ENCODE assay signal across 9 cellular contexts in the genomic region with DNA sequence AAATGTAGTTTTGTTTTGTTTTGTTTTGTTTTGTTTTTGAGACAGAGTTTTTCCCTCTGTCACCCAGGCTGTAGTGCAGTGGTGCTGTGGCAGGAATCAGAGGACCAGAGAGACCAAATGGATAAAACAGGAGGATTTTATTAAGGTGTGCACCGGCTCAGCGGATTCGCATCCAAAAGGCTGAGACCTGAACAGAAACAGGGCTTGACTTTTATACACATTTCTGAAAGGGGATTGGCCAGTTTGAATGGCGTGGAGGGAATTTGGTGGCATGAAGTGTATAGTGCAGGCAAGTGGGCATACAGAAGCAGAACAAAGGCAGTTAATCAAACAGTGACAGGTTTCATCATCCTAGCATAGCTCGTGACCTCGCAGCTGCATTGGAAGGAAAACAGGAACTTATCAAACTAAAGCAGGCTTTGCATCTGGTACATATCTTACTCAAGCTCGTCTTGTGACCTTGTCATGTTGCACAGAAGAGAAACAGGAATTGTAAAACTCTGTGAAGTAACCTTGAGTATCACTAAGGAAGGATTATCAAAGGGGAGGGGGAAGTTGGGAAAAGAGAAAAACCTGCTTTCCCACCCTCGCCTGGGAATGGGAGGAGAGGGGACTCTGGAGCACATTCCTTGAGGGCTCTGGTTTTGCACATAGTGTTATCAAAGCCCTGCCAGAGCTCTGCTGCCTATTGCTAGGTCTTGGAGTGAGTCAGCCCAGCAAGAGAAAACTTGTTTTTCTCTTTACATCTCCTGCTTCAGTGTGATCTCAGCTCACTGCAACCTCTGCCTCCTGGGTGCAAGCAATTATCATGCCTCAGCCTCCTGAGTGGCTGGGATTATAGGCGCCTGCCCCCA. TPM values are rescaled to one million over a fixed set of nuclear protein-coding genes. Genes with fewer than 3 reads are reported as not detected.
DNase-seq lines count a peak whose midpoint lies in the region; ATAC-seq, FAIRE-seq and TF ChIP-seq lines count a peak whose summit lies in the region.
"Had no signal": no experiment of that assay in that cellular context is flagged by ENCODE, and none has a peak within 500 bp of the region (broad histone marks: within the 10 kb centered on the region; RNA-seq: fewer than 3 reads in every experiment).

No MANE protein-coding gene starts in this region.

- peak; percentile 82 for ATAC-seq in activated B cell treated with CpG ODN at 0.5 μM for 24 hours (ENCODE audit: low read depth)
- ATAC-seq in stimulated activated effector memory CD8-positive, alpha-beta T cell treated with anti-CD3 and anti-CD28 coated beads, Interleukin-12 subunit alpha, Interleukin-12 subunit beta, amount 100 ng/mL, for 72 hours, result peak; percentile 36
- ATAC-seq in CD8-positive, alpha-beta T cell, result no peak
- ATAC-seq in activated T-helper 17 cell treated with anti-CD3 and anti-CD28 coated beads, Interleukin-2, amount 50 U/mL, for 72 hours (replicated peaks), result no peak
- ATAC-seq in HG03025 (IDR thresholded peaks at IDR 0.05; ENCODE audit: low FRiP score, unreplicated experiment), result no peak

- peak overlapping the region; percentile 72 for H3K27ac Mint-ChIP-seq in activated B cell treated with CpG ODN at 0.5 μM for 24 hours
- H3K27ac Mint-ChIP-seq in stimulated activated effector memory CD8-positive, alpha-beta T cell treated with anti-CD3 and anti-CD28 coated beads, Interleukin-12 subunit alpha, Interleukin-12 subunit beta, amount 100 ng/mL, for 72 hours, result no peak overlapping the region
- H3K27ac Mint-ChIP-seq in CD8-positive, alpha-beta T cell, result no peak overlapping the region
- H3K27ac Mint-ChIP-seq in activated T-helper 17 cell treated with anti-CD3 and anti-CD28 coated beads, Interleukin-2, amount 50 U/mL, for 72 hours, result no peak overlapping the region

- peak; percentile 20 for FAIRE-seq in HTR-8/SVneo (lab: Jason Lieb, UNC)

- H3K36me3 ChIP-seq in right atrium auricular region, result no peaks in the 10 kb centered on the region
- H3K36me3 ChIP-seq in CD8-positive, alpha-beta T cell (ENCODE audit: insufficient read depth, low read length), result no peaks in the 10 kb centered on the region
- H3K36me3 ChIP-seq: thoracic aorta had no signal

- intact Hi-C loops in activated B cell treated with CpG ODN at 0.5 μM for 24 hours (cut with micrococcal nuclease), result no loop called here
- intact Hi-C loops in CD8-positive, alpha-beta T cell (cut with DNase I, micrococcal nuclease), result no loop called here

- peaks cover 14% of the 10 kb centered on the region for H3K9me3 Mint-ChIP-seq in activated B cell treated with CpG ODN at 0.5 μM for 24 hours
- peaks cover 4% of the 10 kb centered on the region for H3K9me3 Mint-ChIP-seq in stimulated activated effector memory CD8-positive, alpha-beta T cell treated with anti-CD3 and anti-CD28 coated beads, Interleukin-12 subunit alpha, Interleukin-12 subunit beta, amount 100 ng/mL, for 72 hours
- H3K9me3 Mint-ChIP-seq in CD8-positive, alpha-beta T cell, result peaks cover 12% of the 10 kb centered on the region
- peaks cover 3% of the 10 kb centered on the region for H3K9me3 Mint-ChIP-seq in activated T-helper 17 cell treated with anti-CD3 and anti-CD28 coated beads, Interleukin-2, amount 50 U/mL, for 72 hours

- H3K27me3 Mint-ChIP-seq in activated B cell treated with CpG ODN at 0.5 μM for 24 hours, result no peaks in the 10 kb centered on the region
- H3K27me3 Mint-ChIP-seq in CD8-positive, alpha-beta T cell (ENCODE audit: low read depth), result peaks cover 8% of the 10 kb centered on the region
- peaks cover 4% of the 10 kb centered on the region for H3K27me3 Mint-ChIP-seq in activated T-helper 17 cell treated with anti-CD3 and anti-CD28 coated beads, Interleukin-2, amount 50 U/mL, for 72 hours

- peak overlapping the region; percentile 47 to 52 for H3K27ac ChIP-seq in right atrium auricular region
- H3K27ac ChIP-seq in CD8-positive, alpha-beta T cell (ENCODE audit: low read depth, low read length), result no peak overlapping the region
- H3K27ac ChIP-seq: thoracic aorta had no signal

- CTCF ChIA-PET in activated B cell treated with CpG ODN at 0.5 μM for 24 hours (lab: Charles Lee), result no interaction called here
- CTCF ChIA-PET in CD8-positive, alpha-beta T cell (lab: Charles Lee), result interaction anchor here (0.6 kb wide), 1 partner anchor 345 kb away, joined by 3 read pairs; no protein-coding TSS in a partner anchor

- H3K27me3 ChIP-seq in right atrium auricular region, result no peaks in the 10 kb centered on the region
- H3K27me3 ChIP-seq in CD8-positive, alpha-beta T cell (ENCODE audit: insufficient read depth, low read length), result no peaks in the 10 kb centered on the region

- peaks cover 4% of the 10 kb centered on the region in 2 donors for H3K9me3 ChIP-seq in right atrium auricular region
- H3K9me3 ChIP-seq in CD8-positive, alpha-beta T cell (ENCODE audit: low read length), result no peaks in the 10 kb centered on the region

- peak overlapping the region; percentile 20 for H3K4me3 Mint-ChIP-seq in activated B cell treated with CpG ODN at 0.5 μM for 24 hours
- H3K4me3 Mint-ChIP-seq in stimulated activated effector memory CD8-positive, alpha-beta T cell treated with anti-CD3 and anti-CD28 coated beads, Interleukin-12 subunit alpha, Interleukin-12 subunit beta, amount 100 ng/mL, for 72 hours, result no peak overlapping the region
- H3K4me3 Mint-ChIP-seq in CD8-positive, alpha-beta T cell, result no peak overlapping the region
- H3K4me3 Mint-ChIP-seq in activated T-helper 17 cell treated with anti-CD3 and anti-CD28 coated beads, Interleukin-2, amount 50 U/mL, for 72 hours, result no peak overlapping the region

- POLR2A ChIA-PET in activated B cell treated with CpG ODN at 0.5 μM for 24 hours (lab: Charles Lee), result interaction anchor here (0.7 to 1.5 kb wide), 5 partner anchors 11 to 1466 kb away, joined by 3 to 4 read pairs (median 4); a partner anchor contains a TSS
- POLR2A ChIA-PET in CD8-positive, alpha-beta T cell (lab: Charles Lee), result no interaction called here

- peaks cover 6% of the 10 kb centered on the region for H3K4me1 Mint-ChIP-seq in activated B cell treated with CpG ODN at 0.5 μM for 24 hours
- H3K4me1 Mint-ChIP-seq in stimulated activated effector memory CD8-positive, alpha-beta T cell treated with anti-CD3 and anti-CD28 coated beads, Interleukin-12 subunit alpha, Interleukin-12 subunit beta, amount 100 ng/mL, for 72 hours, result no peaks in the 10 kb centered on the region
- H3K4me1 Mint-ChIP-seq in CD8-positive, alpha-beta T cell (ENCODE audit: low read depth), result no peaks in the 10 kb centered on the region
- H3K4me1 Mint-ChIP-seq in activated T-helper 17 cell treated with anti-CD3 and anti-CD28 coated beads, Interleukin-2, amount 50 U/mL, for 72 hours, result no peaks in the 10 kb centered on the region

- no peaks in the 10 kb centered on the region for H3K4me1 ChIP-seq in right atrium auricular region
- no peaks in the 10 kb centered on the region for H3K4me1 ChIP-seq in CD8-positive, alpha-beta T cell (ENCODE audit: insufficient read depth, low read length)

- no peaks in the 10 kb centered on the region for H3K36me3 Mint-ChIP-seq in activated B cell treated with CpG ODN at 0.5 μM for 24 hours (ENCODE audit: low read depth)
- no peaks in the 10 kb centered on the region for H3K36me3 Mint-ChIP-seq in stimulated activated effector memory CD8-positive, alpha-beta T cell treated with anti-CD3 and anti-CD28 coated beads, Interleukin-12 subunit alpha, Interleukin-12 subunit beta, amount 100 ng/mL, for 72 hours
- H3K36me3 Mint-ChIP-seq in CD8-positive, alpha-beta T cell, result peaks cover 2% of the 10 kb centered on the region
- H3K36me3 Mint-ChIP-seq in activated T-helper 17 cell treated with anti-CD3 and anti-CD28 coated beads, Interleukin-2, amount 50 U/mL, for 72 hours (ENCODE audit: low read depth), result no peaks in the 10 kb centered on the region

- TF ChIP-seq CTCF in activated B cell treated with CpG ODN at 0.5 μM for 24 hours (IDR thresholded peaks at IDR 0.05), result no peak
- no peak for TF ChIP-seq CTCF in right atrium auricular region (IDR thresholded peaks at IDR 0.05)
- TF ChIP-seq CTCF in CD8-positive, alpha-beta T cell (IDR thresholded peaks at IDR 0.05), result no peak

- no peak overlapping the region for H3K4me3 ChIP-seq in right atrium auricular region
- no peak overlapping the region for H3K4me3 ChIP-seq in CD8-positive, alpha-beta T cell (ENCODE audit: low read depth, low read length)
- H3K4me3 ChIP-seq: thoracic aorta had no signal

- DNase-seq in HTR-8/SVneo (ENCODE audit: insufficient read length, low spot score) (no peak), activated B cell treated with CpG ODN at 0.5 μM for 24 hours (no peak), right atrium auricular region (ENCODE audit: low spot score) (peak; percentile 62), cortex of kidney (lab: John Stamatoyannopoulos, UW) (no peak)
- no peak for DNase-seq in stimulated activated effector memory CD8-positive, alpha-beta T cell treated with anti-CD3 and anti-CD28 coated beads, Interleukin-12 subunit alpha, Interleukin-12 subunit beta, amount 100 ng/mL, for 72 hours (ENCODE audit: low spot score in 2 of 2)
- DNase-seq in CD8-positive, alpha-beta T cell, result no peak

RNA-seq across cellular contexts. Expression of a gene that starts 38.5 kb away (rescaled TPM):
- 5.3 and 6.1 TPM in 2 replicates for total RNA-seq in activated B cell treated with CpG ODN at 0.5 μM for 24 hours
- total RNA-seq in right atrium auricular region, result 1 to 10 TPM; 1.0 to 1.5 TPM
- total RNA-seq in CD8-positive, alpha-beta T cell, result 1 to 10 TPM; 7.1 to 7.3 TPM
- total RNA-seq in activated T-helper 17 cell treated with anti-CD3 and anti-CD28 coated beads, Interleukin-2, amount 50 U/mL, for 72 hours, result 1 to 10 TPM; 9.3 to 9.4 TPM

Comparison
In these comparisons a context has a peak if more than half of its experiments do, and no peak if none do; other contexts are left out.
1. ATAC-seq: peak in activated B cell treated with CpG ODN at 0.5 μM for 24 hours (single experiment) and stimulated activated effector memory CD8-positive, alpha-beta T cell treated with anti-CD3 and anti-CD28 coated beads, Interleukin-12 subunit alpha, Interleukin-12 subunit beta, amount 100 ng/mL, for 72 hours (single experiment); none in CD8-positive, alpha-beta T cell (single experiment), activated T-helper 17 cell treated with anti-CD3 and anti-CD28 coated beads, Interleukin-2, amount 50 U/mL, for 72 hours (single experiment) and HG03025 (single experiment).